In the genomic region with DNA sequence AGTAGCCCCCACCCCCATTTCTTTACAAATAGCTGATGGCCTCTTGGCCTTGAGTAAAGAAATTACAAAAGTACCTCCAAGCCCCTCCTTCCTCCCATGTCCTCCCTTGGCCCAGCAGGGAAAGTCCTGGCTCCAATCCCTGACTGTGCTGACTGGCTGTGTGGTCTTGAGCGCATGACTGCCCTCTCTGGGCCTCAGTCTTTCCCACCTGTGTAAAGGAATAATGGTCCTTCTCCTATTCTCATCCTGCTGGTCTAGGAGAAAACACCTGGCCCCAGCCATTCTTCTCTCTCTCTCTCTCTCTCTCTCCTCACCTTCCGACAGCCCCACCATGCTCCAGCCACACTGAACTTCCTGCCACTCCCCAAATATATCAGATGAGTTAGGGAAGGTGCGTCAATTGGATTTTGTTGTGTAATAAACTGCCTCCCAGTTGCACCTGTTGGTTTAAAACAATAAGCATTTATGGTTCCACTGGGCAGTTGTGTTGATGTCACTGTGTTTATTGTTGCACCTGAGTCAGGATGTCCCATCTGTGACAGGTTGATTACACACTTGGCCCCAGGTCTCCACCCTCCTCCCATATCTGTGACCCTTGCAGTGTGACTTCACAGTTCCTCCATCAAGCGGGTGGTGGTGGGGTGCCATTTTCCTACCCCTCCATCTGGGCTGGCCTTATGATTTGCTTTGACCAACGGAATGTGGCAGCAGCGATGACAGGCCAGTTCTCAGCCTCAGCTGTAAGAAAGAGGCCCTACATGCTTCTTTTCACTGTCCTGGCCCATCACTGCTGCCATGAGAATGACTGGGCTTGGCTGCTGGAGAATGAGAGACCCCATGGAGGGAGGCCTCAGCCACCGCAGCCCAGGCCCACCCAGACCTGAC, we compare ENCODE assay signal across 1 cellular context.
TF ChIP-seq lines count a peak whose summit lies in the region.

No MANE protein-coding gene starts in this region.

TF ChIP-seq in SK-N-SH treated with all-trans-retinoic acid at 6 μM for 48 hours, 23 proteins besides CTCF, POLR2A, EP300 and RAD21 (continued from another document):
- no peak for TF ChIP-seq CSRNP3 (CRISPR knock-in tag; IDR thresholded peaks at IDR 0.05)
- TF ChIP-seq BACH2 (CRISPR knock-in tag; IDR thresholded peaks at IDR 0.05; ENCODE audit: borderline replicate concordance) = no peak
- TF ChIP-seq GLIS3 (CRISPR knock-in tag; IDR thresholded peaks at IDR 0.05) = no peak
